In the genomic region with DNA sequence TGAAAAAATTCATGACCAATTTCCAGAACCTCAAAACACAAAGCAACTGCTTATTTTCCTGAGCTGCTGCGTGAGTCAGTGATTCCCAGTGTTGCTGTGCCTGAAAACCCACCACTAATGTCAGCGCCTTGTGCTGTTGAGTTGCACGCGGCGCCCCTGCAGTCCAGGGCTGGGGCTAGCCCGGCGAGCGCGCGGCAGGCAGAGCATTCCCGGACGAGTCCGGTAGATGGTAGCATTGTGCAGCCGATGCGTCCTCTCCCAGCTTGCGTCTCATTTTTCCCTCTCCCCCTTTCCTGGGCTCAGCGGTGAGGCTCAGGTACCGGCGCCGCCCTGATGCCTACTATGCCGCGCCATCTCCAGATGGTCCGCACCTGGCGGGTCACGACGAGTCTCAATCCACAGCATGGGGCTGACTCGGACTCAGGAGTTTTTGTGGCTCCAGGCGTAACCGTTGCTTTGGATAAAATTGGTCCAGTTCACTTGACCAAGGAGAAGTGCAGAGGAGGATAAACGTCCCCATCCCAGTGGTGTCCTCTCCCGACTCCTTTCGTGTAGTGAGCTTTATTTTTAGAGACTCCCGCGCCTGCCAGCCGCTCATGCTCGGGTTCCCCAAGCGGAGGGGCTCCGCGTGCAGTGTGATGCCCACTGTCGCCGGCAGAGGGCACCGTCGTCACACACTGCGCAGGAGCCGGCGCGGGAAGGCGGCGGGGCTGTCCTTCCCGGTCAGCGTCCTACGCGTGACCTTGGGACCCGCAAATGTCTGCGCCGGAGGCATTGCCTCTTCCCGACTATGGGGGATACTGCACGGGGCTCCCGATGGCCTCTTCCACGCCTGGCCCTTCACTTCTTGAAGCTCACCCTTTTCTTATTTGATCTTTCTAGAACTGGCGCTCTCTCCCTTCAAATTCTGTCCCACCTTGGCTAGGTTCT, we compare ENCODE assay signal across 8 cellular contexts. TPM values are rescaled to one million over a fixed set of nuclear protein-coding genes. Genes with fewer than 3 reads are reported as not detected.
DNase-seq lines count a peak whose midpoint lies in the region; ATAC-seq and TF ChIP-seq lines count a peak whose summit lies in the region.

No MANE protein-coding gene starts in this region.

- in situ Hi-C loops in transverse colon (cut with MboI; ENCODE audit: low pct_ligation_motif_present in 1 of 4, low pct_unique_long_range_greater_than_20kb in 1 of 4, low sequenced_read_pairs in 3 of 4), result no loop called here

- H2BK5ac ChIP-seq in trophoblast cell (ENCODE audit: low read depth, low read length, poor library complexity), result peak overlapping the region; percentile 74

- WGBS in heart left ventricle, 4 donors, result 2 to 3% (median 3%) methylated on average over 54 to 61 of the region's 61 CpGs
- WGBS in trophoblast cell (ENCODE audit: extremely low coverage, insufficient coverage, insufficient read length), result no CpG with 5 or more reads among the region's 61 CpGs
- 2 to 50% methylated on average over 2 to 61 of the region's 61 CpGs for WGBS in transverse colon (ENCODE audit: low coverage in 1 of 2), 2 donors

- peak overlapping the region; percentile 88 for H2BK12ac ChIP-seq in trophoblast cell (ENCODE audit: low read length)

- no peak overlapping the region for H3K18ac ChIP-seq in trophoblast cell (ENCODE audit: low read length)

- peak overlapping the region; percentile 84 for H3K4me2 ChIP-seq in trophoblast cell (ENCODE audit: low read length)

- H2AFZ ChIP-seq in trophoblast cell (ENCODE audit: insufficient read depth, low read length, poor library complexity), result peak overlapping the region; percentile 90

- peak overlapping the region; percentile 72 for H3K9ac ChIP-seq in adipocyte (ENCODE audit: low read length)
- H3K9ac ChIP-seq in trophoblast cell (ENCODE audit: low read length), result peak overlapping the region; percentile 11

- H3K27ac ChIP-seq in heart left ventricle (peak overlapping the region in 11 of 12 donors; percentile 47 to 83 (median 74)), trophoblast cell (ENCODE audit: low read depth, low read length) (peak overlapping the region; percentile 18), transverse colon (peak overlapping the region; percentile 54 to 69 (median 62))

- no peak overlapping the region for H3K23ac ChIP-seq in trophoblast cell (ENCODE audit: low read length)

- no peak for TF ChIP-seq EP300 in transverse colon (IDR thresholded peaks at IDR 0.05; ENCODE audit: low read depth)

- H3K79me1 ChIP-seq in trophoblast cell (ENCODE audit: low read length), result peaks cover 8% of the 10 kb centered on the region

- peak overlapping the region; percentile 81 for H2BK120ac ChIP-seq in trophoblast cell (ENCODE audit: insufficient read depth, low read length, poor library complexity)

- H3K4me3 ChIP-seq in GM12864 (ENCODE audit: low read depth, low read length) (peak overlapping the region; percentile 52), adipocyte (ENCODE audit: low read length) (peak overlapping the region; percentile 83), heart left ventricle (peak overlapping the region; percentile 44 to 82 (median 61)), trophoblast cell (ENCODE audit: low read depth, low read length) (peak overlapping the region; percentile 69), transverse colon (peak overlapping the region; percentile 36 to 62 (median 48))

- H4K8ac ChIP-seq in trophoblast cell (ENCODE audit: low read depth, low read length), result peak overlapping the region; percentile 75

- H3K14ac ChIP-seq in trophoblast cell (ENCODE audit: low read length), result peak overlapping the region; percentile 72

- H3K9me3 ChIP-seq in adipocyte (ENCODE audit: control insufficient read depth, low read length) (no peaks in the 10 kb centered on the region), heart left ventricle (no peaks in the 10 kb centered on the region), trophoblast cell (ENCODE audit: insufficient read depth, low read depth, low read length) (no peaks in the 10 kb centered on the region), transverse colon (no peaks in the 10 kb centered on the region)

- H4K12ac ChIP-seq in trophoblast cell (ENCODE audit: low read depth, low read length), result peak overlapping the region; percentile 82

- DNase-seq in GM12864 (ENCODE audit: low read depth), result no peak
- peak; percentile 74 for DNase-seq in NCI-H1092 (lab: John Stamatoyannopoulos, UW)
- DNase-seq in SW 1271 (lab: John Stamatoyannopoulos, UW), result peak; percentile 21 to 51
- peak; percentile 93 for DNase-seq in adipocyte (ENCODE audit: low read depth)
- DNase-seq in heart left ventricle, result peak; percentile 78 to 91 (median 82)
- DNase-seq in trophoblast cell, result peak; percentile 64 to 82
- peak; percentile 79 for DNase-seq in transverse colon

- intact Hi-C loops in heart left ventricle (cut with DNase I) (loop anchor here (1.0 to 10.0 kb wide), 14 partner anchors 51 to 1061 kb away; a partner anchor contains a TSS), transverse colon (cut with DNase I; ENCODE audit: low total_unique reads) (no loop called here)

- H3K36me3 ChIP-seq in adipocyte (ENCODE audit: control insufficient read depth, insufficient read depth, low read length, severe bottlenecking) (no peaks in the 10 kb centered on the region), heart left ventricle (no peaks in the 10 kb centered on the region), trophoblast cell (ENCODE audit: control insufficient read depth in 1 of 2, insufficient read depth in 2 of 2, low read length in 2 of 2) (no peaks in the 10 kb centered on the region), transverse colon (no peaks in the 10 kb centered on the region)

- H2AK5ac ChIP-seq in trophoblast cell (ENCODE audit: low read length), result no peak overlapping the region

- ATAC-seq in HG02623 (IDR thresholded peaks at IDR 0.05; ENCODE audit: unreplicated experiment) (peak; percentile 96), heart left ventricle (peak; percentile 94 to 97 (median 96))

- peak overlapping the region; percentile 75 for H4K91ac ChIP-seq in trophoblast cell (ENCODE audit: low read depth, low read length)

- TF ChIP-seq CTCF in GM12864 (IDR thresholded peaks at IDR 0.05; ENCODE audit: low read depth, low read length, missing control alignments), result peak; percentile 92
- TF ChIP-seq CTCF in heart left ventricle (IDR thresholded peaks at IDR 0.05), result peak; percentile 71 to 93 (median 84)
- TF ChIP-seq CTCF in transverse colon (IDR thresholded peaks at IDR 0.05), result peak; percentile 87 to 97 (median 90)

- H3K4me1 ChIP-seq in adipocyte (ENCODE audit: control insufficient read depth, insufficient read depth, low read length), result peaks cover 8% of the 10 kb centered on the region
- H3K4me1 ChIP-seq in heart left ventricle, result peaks cover 0 to 12% (median 5%) of the 10 kb centered on the region in 12 donors
- peaks cover 6% of the 10 kb centered on the region in 2 experiments for H3K4me1 ChIP-seq in trophoblast cell (ENCODE audit: control insufficient read depth in 1 of 2, insufficient read depth in 2 of 2, low read length in 2 of 2)
- peaks cover 0 to 9% (median 5%) of the 10 kb centered on the region in 4 donors for H3K4me1 ChIP-seq in transverse colon

- H3K27me3 ChIP-seq in adipocyte (replicated peaks; ENCODE audit: control insufficient read depth, insufficient read depth, low read length) (peaks cover 24% of the 10 kb centered on the region), heart left ventricle (peaks cover 0 to 6% (median 0%) of the 10 kb centered on the region in 9 donors), trophoblast cell (ENCODE audit: insufficient read depth, low read length) (no peaks in the 10 kb centered on the region), transverse colon (peaks cover 9% of the 10 kb centered on the region)

- TF ChIP-seq POLR2A in heart left ventricle (IDR thresholded peaks at IDR 0.05), result no peak
- TF ChIP-seq POLR2A in transverse colon (IDR thresholded peaks at IDR 0.05), result no peak

- H3K4ac ChIP-seq in trophoblast cell (ENCODE audit: low read depth, low read length), result peak overlapping the region; percentile 61

- no peaks in the 10 kb centered on the region for H3K79me2 ChIP-seq in trophoblast cell (ENCODE audit: control insufficient read depth, insufficient read depth, low read length, poor library complexity)

RNA-seq across cellular contexts. Expression of a gene that starts 53.6 kb away (rescaled TPM):
- total RNA-seq in heart left ventricle (1,000 to 10,000 TPM in 2 of 9 donors, 100 to 1,000 TPM in 7; 494 to 1,088 (median 585) TPM), transverse colon (100 to 1,000 TPM in 3 of 4 donors, 10 to 100 TPM in 1; 96.1 to 646 (median 126) TPM)
- polyA plus RNA-seq in heart left ventricle, result 100 to 1,000 TPM; 458 to 857 TPM
- 821 and 869 TPM in 2 replicates for polyA plus RNA-seq in trophoblast cell (2013)

Comparison
In these comparisons a context has a peak if more than half of its experiments do, and no peak if none do; other contexts are left out.
1. H3K27ac ChIP-seq: peak in every context shown above with its lines; median percentile 74 in heart left ventricle; 62 in transverse colon; 18 in trophoblast cell.